Comparison of ENCODE assay signal across 35 cellular contexts in the genomic region with DNA sequence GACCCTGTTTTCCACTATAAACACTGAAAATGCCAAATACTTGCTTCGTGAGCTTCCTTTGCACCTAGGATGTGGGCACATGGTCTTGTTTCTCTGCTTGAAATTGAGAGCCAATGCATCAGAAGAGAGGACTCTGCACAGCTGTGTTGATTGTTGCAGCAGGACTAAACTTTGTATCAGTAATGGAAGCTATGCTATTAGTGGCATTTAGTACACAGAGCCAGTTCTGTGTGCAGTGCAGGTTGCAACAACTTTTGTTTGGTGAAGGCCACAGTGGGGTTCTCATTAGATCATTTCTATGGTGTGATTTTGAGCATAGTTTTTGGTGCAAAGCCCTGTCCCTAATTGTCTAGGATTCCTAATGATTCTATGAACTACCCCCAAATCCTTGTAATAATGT.
"Had no signal": no experiment of that assay in that cellular context is flagged by ENCODE, and none has a peak within 500 bp of the region (broad histone marks: within the 10 kb centered on the region; RNA-seq: fewer than 3 reads in every experiment).

No MANE protein-coding gene starts in this region.

- ATAC-seq: activated naive CD4-positive, alpha-beta T cell treated with anti-CD3 and anti-CD28 coated beads, Interleukin-2, amount 50 U/mL, for 72 hours; activated naive CD8-positive, alpha-beta T cell treated with anti-CD3 and anti-CD28 coated beads, Interleukin-2, amount 50 U/mL, for 24 hours; activated T-cell treated with anti-CD3 and anti-CD28 coated beads, Interleukin-2, amount 50 U/mL, for 4 hours; activated T-cell treated with anti-CD3 and anti-CD28 coated beads, Interleukin-2, amount 50 U/mL, for 72 hours; activated T-helper 17 cell treated with anti-CD3 and anti-CD28 coated beads, Interleukin-2, amount 50 U/mL, for 72 hours; body of pancreas had no signal

- H3K4me3 ChIP-seq: adrenal gland, ascending aorta, body of pancreas, breast epithelium, cardiac muscle cell had no signal

- H3K36me3 ChIP-seq: adrenal gland, ascending aorta, brain microvascular endothelial cell, breast epithelium, cardiac muscle cell had no signal

- H3K27me3 ChIP-seq: adrenal gland, ascending aorta, body of pancreas, brain microvascular endothelial cell, breast epithelium, cardiac muscle cell had no signal

- FAIRE-seq: astrocyte, bronchial epithelial cell had no signal

- H3K27ac ChIP-seq: adrenal gland, ascending aorta, body of pancreas, brain microvascular endothelial cell, breast epithelium, cardiac muscle cell had no signal

- DNase-seq: activated effector memory CD4-positive, alpha-beta T cell treated with anti-CD3 and anti-CD28 coated beads, Interleukin-2, amount 50 U/mL, for 16 hours; activated effector memory CD4-positive, alpha-beta T cell treated with Interleukin-2 at 50 U/mL for 16 hours; activated gamma-delta T cell; activated gamma-delta T cell treated with Interleukin-2 at 50 U/mL for 16 hours; activated naive CD4-positive, alpha-beta T cell; activated naive CD4-positive, alpha-beta T cell treated with anti-CD3 and anti-CD28 coated beads for 36 hours; activated naive CD4-positive, alpha-beta T cell treated with anti-CD3 and anti-CD28 coated beads, Interleukin-2, amount 10 ng/mL, durations not matched to agents 7 days and 5 days; activated naive CD4-positive, alpha-beta T cell treated with anti-CD3 and anti-CD28 coated beads, Interleukin-2, amount 50 U/mL, for 16 hours; activated naive CD4-positive, alpha-beta T cell treated with Interleukin-2 at 50 U/mL for 16 hours; activated naive CD8-positive, alpha-beta T cell treated with anti-CD3 and anti-CD28 coated beads for 36 hours; activated naive CD8-positive, alpha-beta T cell treated with anti-CD3 and anti-CD28 coated beads, Interleukin-2, amount 10 ng/mL, durations not matched to agents 7 days and 5 days; activated naive CD8-positive, alpha-beta T cell treated with anti-CD3 and anti-CD28 coated beads, Interleukin-2, amount 50 U/mL, for 24 hours; activated T-cell treated with anti-CD3 and anti-CD28 coated beads for 4 hours; activated T-cell treated with anti-CD3 and anti-CD28 coated beads, Interleukin-2, amount 50 U/mL, for 1 hour; activated T-cell treated with anti-CD3 and anti-CD28 coated beads, Interleukin-2, amount 50 U/mL, for 24 hours; activated T-cell treated with anti-CD3 and anti-CD28 coated beads, Interleukin-2, amount 50 U/mL, for 4 hours; activated T-cell treated with anti-CD3 and anti-CD28 coated beads, Interleukin-2, amount 50 U/mL, for 48 hours; activated T-cell treated with anti-CD3 and anti-CD28 coated beads, Interleukin-2, amount 50 U/mL, for 72 hours; adrenal gland; amniotic stem cell; amygdala; anterior cingulate cortex; aorta; body of pancreas; brain microvascular endothelial cell; caudate nucleus; central memory CD4-positive, alpha-beta T cell; cerebellar nuclear complex had no signal

- H3K4me1 ChIP-seq: adrenal gland, ascending aorta, body of pancreas, breast epithelium had no signal

- H3K9me3 ChIP-seq: adrenal gland, ascending aorta, body of pancreas, breast epithelium had no signal
